Comparison of ENCODE assay signal across 8 cellular contexts in genomic region chr9:112717669-112718331, GRCh38. TPM values are rescaled to one million over a fixed set of nuclear protein-coding genes. Genes with fewer than 3 reads are reported as not detected.
DNase-seq lines count a peak whose midpoint lies in the region; ATAC-seq and TF ChIP-seq lines count a peak whose summit lies in the region.

Gene INIP (minus strand): TSS chr9:112718117. CDS start chr9:112716485, 1,632 bp downstream.

- H3K27me3 Mint-ChIP-seq in activated T-helper 1 cell treated with anti-CD3 and anti-CD28 coated beads, Interleukin-12 subunit alpha, Interleukin-12 subunit beta, Interleukin-2, Interleukin-4 antibody, amounts not matched to agents 30 ng/mL and 10 ng/mL and 1 ng/mL, durations not matched to agents 14 hours and 24 hours and 36 hours (ENCODE audit: insufficient read depth): no peaks in the 10 kb centered on the region
- H3K27me3 Mint-ChIP-seq in natural killer cell (ENCODE audit: low read depth in 2 of 2): peaks cover 0 to 4% of the 10 kb centered on the region in 2 donors

- peak; percentile 91 to 97 (median 91) for ATAC-seq in natural killer cell

- no peaks in the 10 kb centered on the region for H3K9me3 Mint-ChIP-seq in activated T-helper 1 cell treated with anti-CD3 and anti-CD28 coated beads, Interleukin-12 subunit alpha, Interleukin-12 subunit beta, Interleukin-2, Interleukin-4 antibody, amounts not matched to agents 30 ng/mL and 10 ng/mL and 1 ng/mL, durations not matched to agents 14 hours and 24 hours and 36 hours
- H3K9me3 Mint-ChIP-seq in natural killer cell: no peaks in the 10 kb centered on the region

- peak within 1 kb of the TSS; percentile 100 for H3K27ac Mint-ChIP-seq in activated T-helper 1 cell treated with anti-CD3 and anti-CD28 coated beads, Interleukin-12 subunit alpha, Interleukin-12 subunit beta, Interleukin-2, Interleukin-4 antibody, amounts not matched to agents 30 ng/mL and 10 ng/mL and 1 ng/mL, durations not matched to agents 14 hours and 24 hours and 36 hours
- peak within 1 kb of the TSS; percentile 99 to 100 for H3K27ac Mint-ChIP-seq in natural killer cell

- H3K4me1 ChIP-seq in GM23248 (ENCODE audit: insufficient read depth): peaks cover 16% of the 10 kb centered on the region; the same call in 1 of the 2 replicates

- TF ChIP-seq CTCF in fibroblast of mammary gland (conservative IDR thresholded peaks at IDR 0.05; ENCODE audit: control insufficient read depth, insufficient read depth, low read depth, low read length) (no peak), natural killer cell (IDR thresholded peaks at IDR 0.05) (no peak)

- no peaks in the 10 kb centered on the region for H3K9me3 ChIP-seq in GM23248 (ENCODE audit: low read depth)

- H3K27ac ChIP-seq in GM23248: peak within 1 kb of the TSS; percentile 77

- no peaks in the 10 kb centered on the region for H4K20me1 ChIP-seq in GM23248 (ENCODE audit: insufficient read depth)

- DNase-seq in EH (ENCODE audit: low read depth) (peak; percentile 97), GM23248 (peak; percentile 97), Kasumi-1 (lab: John Stamatoyannopoulos, UW) (peak; percentile 95 to 98), RKO (ENCODE audit: low spot score) (peak; percentile 98), fibroblast of mammary gland (ENCODE audit: low read depth) (peak; percentile 94), natural killer cell (peak; percentile 94)
- peak; percentile 98 for DNase-seq in activated T-helper 1 cell treated with anti-CD3 and anti-CD28 coated beads, Interleukin-12 subunit alpha, Interleukin-12 subunit beta, Interleukin-2, Interleukin-4 antibody, amounts not matched to agents 30 ng/mL and 10 ng/mL and 1 ng/mL, durations not matched to agents 14 hours and 24 hours and 36 hours (ENCODE audit: low spot score)
- DNase-seq in stimulated activated naive CD4-positive, alpha-beta T cell treated with Interleukin-2 at 50 U/mL for 16 hours (lab: John Stamatoyannopoulos, UW): peak; percentile 97

- peaks cover 3% of the 10 kb centered on the region for H3K36me3 Mint-ChIP-seq in activated T-helper 1 cell treated with anti-CD3 and anti-CD28 coated beads, Interleukin-12 subunit alpha, Interleukin-12 subunit beta, Interleukin-2, Interleukin-4 antibody, amounts not matched to agents 30 ng/mL and 10 ng/mL and 1 ng/mL, durations not matched to agents 14 hours and 24 hours and 36 hours (ENCODE audit: low read depth)
- no peaks in the 10 kb centered on the region for H3K36me3 Mint-ChIP-seq in natural killer cell

- H3K9me2 ChIP-seq in GM23248 (ENCODE audit: insufficient read depth): no peaks in the 10 kb centered on the region

- no peaks in the 10 kb centered on the region; the same call in 1 of the 2 replicates for H3K36me3 ChIP-seq in GM23248 (ENCODE audit: low read depth)

- peaks cover 46% of the 10 kb centered on the region for H3K79me2 ChIP-seq in GM23248 (ENCODE audit: insufficient read depth)

- H3K4me1 Mint-ChIP-seq in activated T-helper 1 cell treated with anti-CD3 and anti-CD28 coated beads, Interleukin-12 subunit alpha, Interleukin-12 subunit beta, Interleukin-2, Interleukin-4 antibody, amounts not matched to agents 30 ng/mL and 10 ng/mL and 1 ng/mL, durations not matched to agents 14 hours and 24 hours and 36 hours (ENCODE audit: low read depth): peaks cover 35% of the 10 kb centered on the region
- peaks cover 19 to 20% of the 10 kb centered on the region in 2 donors for H3K4me1 Mint-ChIP-seq in natural killer cell

- H3K4me3 ChIP-seq in GM23248 (peak within 1 kb of the TSS; percentile 92), fibroblast of mammary gland (ENCODE audit: control insufficient read depth, low read depth, low read length) (peak within 1 kb of the TSS; percentile 98)

- no peaks in the 10 kb centered on the region for H3K27me3 ChIP-seq in GM23248 (replicated peaks; ENCODE audit: insufficient read depth)

- H3K4me2 ChIP-seq in GM23248 (ENCODE audit: unreplicated experiment): peak within 1 kb of the TSS; percentile 97

- intact Hi-C loops in activated T-helper 1 cell treated with anti-CD3 and anti-CD28 coated beads, Interleukin-12 subunit alpha, Interleukin-12 subunit beta, Interleukin-2, Interleukin-4 antibody, amounts not matched to agents 30 ng/mL and 10 ng/mL and 1 ng/mL, durations not matched to agents 14 hours and 24 hours and 36 hours (cut with micrococcal nuclease): loop anchor here (1.0 to 10.0 kb wide), 15 partner anchors 10 to 1233 kb away; partner anchors contain the start of genes ALAD, ECPAS, FKBP15 and PTBP3
- intact Hi-C loops in natural killer cell (cut with micrococcal nuclease): loop anchor here (1.0 to 5.0 kb wide), 5 partner anchors 33 to 1085 kb away; partner anchors contain the start of genes DNAJC25, KIAA1958, PTBP3 and SNX30

- WGBS in GM23248 (ENCODE audit: low coverage in 1 of 2, low lambda C conversion rate in 2 of 2, missing lambda C conversion rate in 2 of 2), 2 experiments: 2% methylated on average over 43 to 51 of the region's 51 CpGs

- peak within 1 kb of the TSS; percentile 88 for H3K9ac ChIP-seq in GM23248

- peak within 1 kb of the TSS; percentile 95 for H2AFZ ChIP-seq in GM23248

- in situ Hi-C loops in GM23248 (cut with MboI): no loop called here

- H3F3A ChIP-seq in GM23248 (ENCODE audit: insufficient read depth): peaks cover 26% of the 10 kb centered on the region

- peak within 1 kb of the TSS; percentile 99 for H3K4me3 Mint-ChIP-seq in activated T-helper 1 cell treated with anti-CD3 and anti-CD28 coated beads, Interleukin-12 subunit alpha, Interleukin-12 subunit beta, Interleukin-2, Interleukin-4 antibody, amounts not matched to agents 30 ng/mL and 10 ng/mL and 1 ng/mL, durations not matched to agents 14 hours and 24 hours and 36 hours
- H3K4me3 Mint-ChIP-seq in natural killer cell: peak within 1 kb of the TSS; percentile 99

RNA-seq across cellular contexts. Expression of gene INIP, which starts in this region (rescaled TPM):
- 18.5 and 22.9 TPM in 2 replicates for total RNA-seq in GM23248 (2014; rRNA removed; shearing (Covaris generic))
- 29.7 and 33.4 TPM in 2 replicates for polyA plus RNA-seq in GM23248 (2016; fragmentation: Nextera tagmentation; extraction: Ambion mirVana)
- total RNA-seq in activated T-helper 1 cell treated with anti-CD3 and anti-CD28 coated beads, Interleukin-12 subunit alpha, Interleukin-12 subunit beta, Interleukin-2, Interleukin-4 antibody, amounts not matched to agents 30 ng/mL and 10 ng/mL and 1 ng/mL, durations not matched to agents 14 hours and 24 hours and 36 hours: 38.3 and 46.4 TPM in 2 replicates
- total RNA-seq in natural killer cell: 10 to 100 TPM in 2 of 3 donors, 1 to 10 TPM in 1; 9.9 to 16.7 (median 16.4) TPM

Comparison
In these comparisons a context has a peak if more than half of its experiments do, and no peak if none do; other contexts are left out.
1. Peak in every context shown above with its lines: DNase-seq, ATAC-seq, H3K4me3 ChIP-seq and H3K27ac ChIP-seq.